Comparison of ENCODE assay signal across 19 cellular contexts in genomic region chr13:46232281-46232680, GRCh38. TPM values are rescaled to one million over a fixed set of nuclear protein-coding genes. Genes with fewer than 3 reads are reported as not detected.
"Had no signal": no experiment of that assay in that cellular context is flagged by ENCODE, and none has a peak within 500 bp of the region (broad histone marks: within the 10 kb centered on the region; RNA-seq: fewer than 3 reads in every experiment).

No MANE protein-coding gene starts in this region.

- H3K4me3 ChIP-seq: cardiac muscle cell, dorsolateral prefrontal cortex, right atrium auricular region, skin epidermis, transverse colon had no signal

- H3K4me1 Mint-ChIP-seq: memory B cell, natural killer cell had no signal

- H3K4me3 Mint-ChIP-seq: activated T-helper 1 cell treated with anti-CD3 and anti-CD28 coated beads, Interleukin-12 subunit alpha, Interleukin-12 subunit beta, Interleukin-2, Interleukin-4 antibody, amounts not matched to agents 30 ng/mL and 10 ng/mL and 1 ng/mL, durations not matched to agents 14 hours and 24 hours and 36 hours; memory B cell; natural killer cell had no signal

- DNase-seq: activated CD4-positive, alpha-beta T cell treated with anti-CD3 and anti-CD28 coated beads, Interleukin-2, amount 50 U/mL, for 1 hour; anterior cingulate cortex; dorsolateral prefrontal cortex; foreskin keratinocyte; glutamatergic neuron; kidney glomerular epithelial cell; left ventricle myocardium superior; natural killer cell; stimulated activated CD4-positive, alpha-beta T cell treated with anti-CD3 and anti-CD28 coated beads, Interleukin-4, amount 100 ng/mL, for 4 hours; stimulated activated CD8-positive, alpha-beta memory T cell treated with anti-CD3 and anti-CD28 coated beads, Interleukin-4, amount 100 ng/mL, for 48 hours; stimulated activated naive CD4-positive, alpha-beta T cell treated with Interleukin-2 at 50 U/mL for 16 hours; substantia nigra; transverse colon had no signal

- H3K27ac ChIP-seq: cardiac muscle cell, dorsolateral prefrontal cortex, foreskin keratinocyte, neutrophil, right atrium auricular region, skin epidermis, transverse colon had no signal

- H3K27me3 ChIP-seq: cardiac muscle cell, dorsolateral prefrontal cortex, neutrophil, right atrium auricular region, transverse colon had no signal

- H3K36me3 ChIP-seq: cardiac muscle cell, neutrophil, right atrium auricular region, transverse colon had no signal

- ATAC-seq: foreskin keratinocyte, left ventricle myocardium superior, natural killer cell had no signal

- H3K27ac Mint-ChIP-seq: activated T-helper 1 cell treated with anti-CD3 and anti-CD28 coated beads, Interleukin-12 subunit alpha, Interleukin-12 subunit beta, Interleukin-2, Interleukin-4 antibody, amounts not matched to agents 30 ng/mL and 10 ng/mL and 1 ng/mL, durations not matched to agents 14 hours and 24 hours and 36 hours; memory B cell; natural killer cell had no signal

- H3K4me1 ChIP-seq: foreskin keratinocyte, right atrium auricular region, transverse colon had no signal

RNA-seq across cellular contexts. Expression of gene LRRC63, which starts 20.6 kb away (rescaled TPM):
- total RNA-seq: foreskin keratinocyte, right atrium auricular region had no signal
